ENCODE assay signal across 8 cellular contexts in genomic region chr2:64455031-64455332, GRCh38. TPM values are rescaled to one million over a fixed set of nuclear protein-coding genes. Genes with fewer than 3 reads are reported as not detected.
DNase-seq lines count a peak whose midpoint lies in the region; ATAC-seq and TF ChIP-seq lines count a peak whose summit lies in the region.

No MANE protein-coding gene starts in this region.

- H3K9me3 Mint-ChIP-seq in effector memory CD8-positive, alpha-beta T cell, result no peaks in the 10 kb centered on the region

- H3K9ac ChIP-seq in BLaER1 (peak overlapping the region; percentile 71; the same call in 1 of the 2 replicates), MM.1S (ENCODE audit: low read length) (peak overlapping the region; percentile 58; the same call in 1 of the 2 replicates), neural cell (ENCODE audit: low read length) (peak overlapping the region; percentile 89)

- H3K36me3 ChIP-seq in BLaER1 (no peaks in the 10 kb centered on the region), MM.1S (replicated peaks; ENCODE audit: insufficient read depth, low read length) (no peaks in the 10 kb centered on the region), neural cell (ENCODE audit: insufficient read depth, low read length) (peaks cover 9% of the 10 kb centered on the region)

- H3K9me2 ChIP-seq in MM.1S (replicated peaks; ENCODE audit: insufficient read depth, low read length) (no peaks in the 10 kb centered on the region), neural cell (ENCODE audit: insufficient read depth, low read length) (no peaks in the 10 kb centered on the region)

- ATAC-seq in effector memory CD8-positive, alpha-beta T cell (replicated peaks), result no peak
- ATAC-seq in GM18873 (IDR thresholded peaks at IDR 0.05; ENCODE audit: low FRiP score, unreplicated experiment), result no peak

- H3K4me1 ChIP-seq in BLaER1, result peaks cover 21% of the 10 kb centered on the region
- peaks cover 11% of the 10 kb centered on the region for H3K4me1 ChIP-seq in MM.1S (ENCODE audit: low read length)

- H3K36me3 Mint-ChIP-seq in effector memory CD8-positive, alpha-beta T cell (ENCODE audit: insufficient read depth), result peaks cover 4% of the 10 kb centered on the region

- no peak overlapping the region for H3K27ac Mint-ChIP-seq in effector memory CD8-positive, alpha-beta T cell

- H3K27ac ChIP-seq in BLaER1 (no peak overlapping the region), MM.1S (ENCODE audit: low read length) (no peak overlapping the region), neural cell (ENCODE audit: low read length) (peak overlapping the region; percentile 64)

- H3K4me2 ChIP-seq in BLaER1, result peak overlapping the region; percentile 94
- peak overlapping the region; percentile 84 for H3K4me2 ChIP-seq in MM.1S (ENCODE audit: low read depth, low read length)
- H3K4me2 ChIP-seq in neural cell (ENCODE audit: low read length), result peak overlapping the region; percentile 26

- H3K9me3 ChIP-seq in BLaER1 (no peaks in the 10 kb centered on the region), MM.1S (replicated peaks; ENCODE audit: insufficient read depth, low read length) (no peaks in the 10 kb centered on the region), neural cell (ENCODE audit: low read length) (no peaks in the 10 kb centered on the region)

- peak overlapping the region; percentile 67 to 73 for H3K4me3 Mint-ChIP-seq in effector memory CD8-positive, alpha-beta T cell

- H4K20me1 ChIP-seq in BLaER1 (no peaks in the 10 kb centered on the region), MM.1S (ENCODE audit: insufficient read depth, low read length) (no peaks in the 10 kb centered on the region), neural cell (ENCODE audit: insufficient read depth) (no peaks in the 10 kb centered on the region)

- CTCF ChIA-PET in GM10248 (lab: Yijun Ruan, JAX), result no interaction called here

- H3K4me3 ChIP-seq in BLaER1 (peak overlapping the region; percentile 76), MM.1S (ENCODE audit: low read length) (peak overlapping the region; percentile 74), neural cell (ENCODE audit: low read length) (peak overlapping the region; percentile 91)

- H3K79me2 ChIP-seq in MM.1S (ENCODE audit: low read length), result no peaks in the 10 kb centered on the region
- H3K79me2 ChIP-seq in neural cell (replicated peaks; ENCODE audit: insufficient read depth, low read length), result peaks cover 7% of the 10 kb centered on the region

- POLR2A ChIA-PET in GM10248 (lab: Yijun Ruan, JAX), result no interaction called here

- H3F3A ChIP-seq in MM.1S (ENCODE audit: insufficient read depth, low read length) (peaks cover 12% of the 10 kb centered on the region; the same call in 1 of the 2 replicates), neural cell (ENCODE audit: insufficient read depth, low read length, poor library complexity, severe bottlenecking) (no peaks in the 10 kb centered on the region)

- H2AFZ ChIP-seq in MM.1S (ENCODE audit: low read length), result peak overlapping the region; percentile 61
- H2AFZ ChIP-seq in neural cell (ENCODE audit: low read depth, low read length), result peak overlapping the region; percentile 57

- no peak for DNase-seq in MM.1S
- DNase-seq in effector memory CD8-positive, alpha-beta T cell, result no peak
- no peak for DNase-seq in GM10248 (ENCODE audit: extremely low spot score)
- DNase-seq in NCI-H2171 (lab: John Stamatoyannopoulos, UW), result no peak
- no peak for DNase-seq in RKO (ENCODE audit: low spot score)

- TF ChIP-seq CTCF in MM.1S (IDR thresholded peaks at IDR 0.05; ENCODE audit: low read length) (no peak), neural cell (IDR thresholded peaks at IDR 0.05; ENCODE audit: poor library complexity, severe bottlenecking) (no peak), GM10248 (IDR thresholded peaks at IDR 0.05; ENCODE audit: control extremely low read depth, extremely low read depth, low read depth, missing control alignments) (no peak)

- H3K27me3 Mint-ChIP-seq in effector memory CD8-positive, alpha-beta T cell, result peaks cover 9 to 31% of the 10 kb centered on the region in 2 donors

- TF ChIP-seq EP300 in neural cell (conservative IDR thresholded peaks at IDR 0.05; ENCODE audit: poor library complexity, severe bottlenecking), result no peak

- H3K27me3 ChIP-seq in BLaER1, result peaks cover 19% of the 10 kb centered on the region
- no peaks in the 10 kb centered on the region for H3K27me3 ChIP-seq in MM.1S (replicated peaks; ENCODE audit: insufficient read depth, low read length)
- no peaks in the 10 kb centered on the region for H3K27me3 ChIP-seq in neural cell (ENCODE audit: insufficient read depth, low read depth, low read length)

- H3K4me1 Mint-ChIP-seq in effector memory CD8-positive, alpha-beta T cell (ENCODE audit: low read depth in 2 of 2), result peaks cover 0 to 2% of the 10 kb centered on the region in 2 donors

- TF ChIP-seq RAD21 in neural cell (conservative IDR thresholded peaks at IDR 0.05), result no peak

TF ChIP-seq in neural cell, 6 proteins besides CTCF, POLR2A, EP300 and RAD21:
- TF ChIP-seq EZH2 (IDR thresholded peaks at IDR 0.05; ENCODE audit: borderline replicate concordance, insufficient read depth, low read length, poor library complexity, severe bottlenecking), result no peak
- TF ChIP-seq TAF1 (IDR thresholded peaks at IDR 0.05; ENCODE audit: low read depth), result peak; percentile 3
- TF ChIP-seq MXI1 (conservative IDR thresholded peaks at IDR 0.05; ENCODE audit: poor library complexity, severe bottlenecking), result no peak
- TF ChIP-seq REST (IDR thresholded peaks at IDR 0.05; ENCODE audit: borderline replicate concordance), result no peak
- TF ChIP-seq POLR2AphosphoS5 (IDR thresholded peaks at IDR 0.05), result no peak

RNA-seq across cellular contexts. Expression of gene LGALSL, which starts 1.0 kb away (rescaled TPM):
- polyA plus RNA-seq in neural cell, result 39.3 and 43.6 TPM in 2 replicates
- polyA minus RNA-seq in neural cell, result 56.1 and 61.4 TPM in 2 replicates

Comparison
In these comparisons a context has a peak if more than half of its experiments do, and no peak if none do; other contexts are left out.
1. H3K4me2 ChIP-seq: peak in every context shown above with its lines; median percentile 94 in BLaER1; 84 in MM.1S; 26 in neural cell.